Comparison of ENCODE assay signal across 25 cellular contexts in the genomic region with DNA sequence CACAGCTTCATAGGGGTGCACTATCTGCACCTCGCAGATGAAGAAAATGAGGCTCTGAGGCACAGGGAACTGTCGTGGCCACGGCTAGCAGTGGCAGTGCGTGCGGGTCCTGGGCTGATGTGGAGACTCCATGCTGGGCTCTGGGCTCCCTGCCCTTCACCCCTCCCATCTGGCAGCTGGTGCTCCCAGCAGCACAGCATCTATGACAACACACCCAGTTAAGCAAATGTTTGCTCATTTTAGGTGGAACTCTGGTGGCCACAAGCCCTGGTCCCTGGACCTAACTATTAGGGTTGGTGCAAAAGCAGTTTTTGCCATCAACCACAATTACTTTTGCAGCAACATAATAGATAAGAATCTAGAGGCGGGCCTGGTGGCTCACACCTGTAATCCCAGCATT. TPM values are rescaled to one million over a fixed set of nuclear protein-coding genes. Genes with fewer than 3 reads are reported as not detected.
DNase-seq lines count a peak whose midpoint lies in the region; ATAC-seq, FAIRE-seq and TF ChIP-seq lines count a peak whose summit lies in the region.
"Had no signal": no experiment of that assay in that cellular context is flagged by ENCODE, and none has a peak within 500 bp of the region (broad histone marks: within the 10 kb centered on the region; RNA-seq: fewer than 3 reads in every experiment).

No MANE protein-coding gene starts in this region.

- no peaks in the 10 kb centered on the region for H3K9me3 ChIP-seq in right lobe of liver
- H3K9me3 ChIP-seq: HAP-1, right atrium auricular region had no signal

- no peak overlapping the region for H3K4me3 ChIP-seq in right lobe of liver
- H3K4me3 ChIP-seq: HAP-1, PC-9, right atrium auricular region had no signal

- WGBS in right lobe of liver (ENCODE audit: insufficient coverage, low coverage, low lambda C conversion rate, missing lambda C conversion rate): 100% methylated on average over 1 of the region's 6 CpGs

- ATAC-seq in right lobe of liver (peak in 3 of 4 donors; percentile 56 to 76 (median 72)), HG02970 (IDR thresholded peaks at IDR 0.05; ENCODE audit: low FRiP score, unreplicated experiment) (no peak)
- ATAC-seq: activated CD4-positive, CD25-positive, alpha-beta regulatory T cell treated with anti-CD3 and anti-CD28 coated beads, Interleukin-2, amount 50 U/mL, for 24 hours; activated T-cell treated with anti-CD3 and anti-CD28 coated beads, Interleukin-2, amount 50 U/mL, for 72 hours; effector memory CD8-positive, alpha-beta T cell; left ventricle myocardium superior had no signal

- H3K27ac ChIP-seq in right lobe of liver (no peak overlapping the region), caudate nucleus (ENCODE audit: low read depth, low read length) (no peak overlapping the region)
- H3K27ac ChIP-seq: PC-9, right atrium auricular region had no signal

- H3K36me3 ChIP-seq in right lobe of liver: peaks cover 0 to 10% (median under 1%) of the 10 kb centered on the region in 4 donors
- H3K36me3 ChIP-seq: HAP-1 had no signal

- intact Hi-C loops in right lobe of liver (cut with DNase I): no loop called here

- DNase-seq in COLO668 (lab: John Stamatoyannopoulos, UW; ENCODE audit: unreplicated experiment) (peak; percentile 83), NCI-H1092 (lab: John Stamatoyannopoulos, UW) (peak; percentile 82), NCI-H774 (lab: John Stamatoyannopoulos, UW) (peak; percentile 45), right lobe of liver (no peak), caudate nucleus (lab: John Stamatoyannopoulos, UW) (no peak), GM19239 (ENCODE audit: insufficient read length, low spot score) (no peak)
- DNase-seq: ACHN; activated CD4-positive, alpha-beta T cell treated with anti-CD3 and anti-CD28 coated beads, Interleukin-2, amount 50 U/mL, for 4 hours; activated naive CD4-positive, alpha-beta T cell treated with anti-CD3 and anti-CD28 coated beads for 36 hours; activated T-cell treated with anti-CD3 and anti-CD28 coated beads, Interleukin-2, amount 50 U/mL, for 72 hours; CD4-positive, alpha-beta memory T cell; central memory CD4-positive, alpha-beta T cell; effector memory CD8-positive, alpha-beta T cell; erythroblast; left ventricle myocardium superior; NCI-H1105 treated with DMSO at 0.1 percent for 48 hours; PC-9; stimulated activated CD4-positive, alpha-beta T cell treated with anti-CD3 and anti-CD28 coated beads, Interleukin-1b, Interleukin-23, amount 100 ng/mL, for 48 hours; stimulated activated naive CD4-positive, alpha-beta T cell treated with Interleukin-2 at 50 U/mL for 16 hours had no signal

- no peaks in the 10 kb centered on the region for H3K4me1 ChIP-seq in right lobe of liver
- H3K4me1 ChIP-seq: HAP-1, right atrium auricular region had no signal

- TF ChIP-seq POLR2A in right lobe of liver (IDR thresholded peaks at IDR 0.05): no peak

- TF ChIP-seq CTCF in right lobe of liver (IDR thresholded peaks at IDR 0.05): no peak

- no peaks in the 10 kb centered on the region for H3K27me3 ChIP-seq in right lobe of liver
- H3K27me3 ChIP-seq: right atrium auricular region had no signal

- FAIRE-seq in GM19239 (lab: Jason Lieb, UNC): no peak
- FAIRE-seq: GM12891 had no signal

RNA-seq across cellular contexts. Expression of gene IFT140, which starts 30.9 kb away (rescaled TPM):
- total RNA-seq in right lobe of liver: 1 to 10 TPM; 2.9 to 8.9 (median 5.4) TPM

RNA-seq across cellular contexts. Expression of gene CRAMP1, which starts 31.2 kb away (rescaled TPM):
- total RNA-seq in right lobe of liver: 1 to 10 TPM; 2.9 to 8.4 (median 5.8) TPM

RNA-seq across cellular contexts. Expression of gene TMEM204, which starts 47.5 kb away (rescaled TPM):
- 10 to 100 TPM in 2 of 6 experiments, 1 to 10 TPM in 4; 4.7 to 18.7 (median 8.9) TPM for total RNA-seq in right lobe of liver
- total RNA-seq: NCI-H460, PC-9 had no signal

Comparison
In these comparisons a context has a peak if more than half of its experiments do, and no peak if none do; other contexts are left out.
1. DNase-seq: peak in COLO668 (single experiment), NCI-H1092 (single experiment) and NCI-H774 (single experiment); none in right lobe of liver (0 of 3), caudate nucleus (0 of 61) and GM19239 (single experiment).